In genomic region chr1:211541715-211542477, GRCh38 we compare ENCODE assay signal across 1 cellular context.
TF ChIP-seq lines count a peak whose summit lies in the region.

No MANE protein-coding gene starts in this region.

TF ChIP-seq in HepG2, 621 proteins besides CTCF, POLR2A, EP300 and RAD21:
- no peak for TF ChIP-seq ZBTB40 (IDR thresholded peaks at IDR 0.05)
- no peak for TF ChIP-seq ZBTB40 (CRISPR knock-in tag; IDR thresholded peaks at IDR 0.05)
- TF ChIP-seq GATAD2A (CRISPR knock-in tag; IDR thresholded peaks at IDR 0.05) = peak; percentile 34; the same call in 1 of the 2 replicates
- TF ChIP-seq, protein P1, sequence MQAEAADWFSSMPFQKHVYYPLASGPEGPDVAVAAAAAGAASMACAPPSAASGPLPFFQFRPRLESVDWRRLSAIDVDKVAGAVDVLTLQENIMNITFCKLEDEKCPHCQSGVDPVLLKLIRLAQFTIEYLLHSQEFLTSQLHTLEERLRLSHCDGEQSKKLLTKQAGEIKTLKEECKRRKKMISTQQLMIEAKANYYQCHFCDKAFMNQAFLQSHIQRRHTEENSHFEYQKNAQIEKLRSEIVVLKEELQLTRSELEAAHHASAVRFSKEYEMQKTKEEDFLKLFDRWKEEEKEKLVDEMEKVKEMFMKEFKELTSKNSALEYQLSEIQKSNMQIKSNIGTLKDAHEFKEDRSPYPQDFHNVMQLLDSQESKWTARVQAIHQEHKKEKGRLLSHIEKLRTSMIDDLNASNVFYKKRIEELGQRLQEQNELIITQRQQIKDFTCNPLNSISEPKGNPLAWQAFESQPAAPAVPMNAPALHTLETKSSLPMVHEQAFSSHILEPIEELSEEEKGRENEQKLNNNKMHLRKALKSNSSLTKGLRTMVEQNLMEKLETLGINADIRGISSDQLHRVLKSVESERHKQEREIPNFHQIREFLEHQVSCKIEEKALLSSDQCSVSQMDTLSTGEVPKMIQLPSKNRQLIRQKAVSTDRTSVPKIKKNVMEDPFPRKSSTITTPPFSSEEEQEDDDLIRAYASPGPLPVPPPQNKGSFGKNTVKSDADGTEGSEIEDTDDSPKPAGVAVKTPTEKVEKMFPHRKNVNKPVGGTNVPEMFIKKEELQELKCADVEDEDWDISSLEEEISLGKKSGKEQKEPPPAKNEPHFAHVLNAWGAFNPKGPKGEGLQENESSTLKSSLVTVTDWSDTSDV (CRISPR knock-in tag; IDR thresholded peaks at IDR 0.05) = no peak
- TF ChIP-seq BHLHE40 (IDR thresholded peaks at IDR 0.05; ENCODE audit: low read length) = peak; percentile 56
- TF ChIP-seq SALL1 (CRISPR knock-in tag; IDR thresholded peaks at IDR 0.05) = peak; percentile 20; the same call in 1 of the 2 replicates
- TF ChIP-seq TCF7 (IDR thresholded peaks at IDR 0.05; ENCODE audit: low read depth) = peak; percentile 59; the same call in 1 of the 2 replicates
